ENCODE assay signal across 8 cellular contexts in the genomic region with DNA sequence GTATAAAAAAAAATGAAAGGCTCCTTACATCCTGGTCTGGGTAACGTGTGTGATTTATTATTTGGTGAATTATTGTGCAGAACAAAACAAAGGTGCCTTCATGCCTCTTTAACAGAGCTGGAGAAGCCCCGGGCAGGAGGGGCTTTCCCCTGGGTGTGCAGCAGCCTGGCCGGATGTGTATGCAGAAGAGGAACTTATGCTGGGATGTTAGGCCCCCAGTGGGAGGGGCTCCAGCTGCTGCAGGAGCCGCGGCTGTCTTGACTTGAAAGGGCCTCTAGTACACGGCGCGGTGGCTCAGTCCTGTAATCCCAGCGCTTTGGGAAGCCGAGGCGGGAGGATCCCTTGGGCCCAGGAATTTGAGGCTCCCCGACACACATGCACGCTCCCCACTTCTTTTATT. TPM values are rescaled to one million over a fixed set of nuclear protein-coding genes. Genes with fewer than 3 reads are reported as not detected.
A peak's percentile ranks its signal among the peaks of the same experiment; 100 is the strongest.
DNase-seq lines count a peak whose midpoint lies in the region; ATAC-seq and TF ChIP-seq lines count a peak whose summit lies in the region.

No MANE protein-coding gene starts in this region.

- CTCF ChIA-PET in T-cell (lab: Charles Lee), result interaction anchor here in 1 of 2 donors (0.6 to 1.0 kb wide), 2 partner anchors 27 to 679 kb away, joined by 3 read pairs; no protein-coding TSS in a partner anchor

- DNase-seq in heart right ventricle, result peak in 1 of 2 donors; percentile 27
- DNase-seq in cardiac septum (ENCODE audit: low spot score), result no peak
- peak; percentile 25 to 82 (median 68) for DNase-seq in T-cell
- DNase-seq in activated naive CD8-positive, alpha-beta T cell treated with anti-CD3 and anti-CD28 coated beads, Interleukin-2, amount 10 ng/mL, durations not matched to agents 7 days and 5 days, result peak; percentile 60
- peak; percentile 17 for DNase-seq in prostate gland (ENCODE audit: low spot score)
- DNase-seq in brain microvascular endothelial cell, result no peak
- DNase-seq in NCI-H748 treated with DMSO at 0.1 percent for 48 hours (lab: John Stamatoyannopoulos, UW), result no peak

- H3K4me1 Mint-ChIP-seq in T-cell, result peaks cover 16 to 31% (median 27%) of the 10 kb centered on the region in 3 donors
- H3K4me1 Mint-ChIP-seq in activated naive CD8-positive, alpha-beta T cell treated with anti-CD3 and anti-CD28 coated beads, Interleukin-2, amount 10 ng/mL, durations not matched to agents 7 days and 5 days, result peaks cover 12% of the 10 kb centered on the region

- H3K4me3 ChIP-seq in heart right ventricle, result no peak overlapping the region
- no peak overlapping the region for H3K4me3 ChIP-seq in prostate gland
- H3K4me3 ChIP-seq in brain microvascular endothelial cell (ENCODE audit: low read depth, low read length), result no peak overlapping the region

- H3K27ac ChIP-seq in heart right ventricle, result no peak overlapping the region
- no peak overlapping the region for H3K27ac ChIP-seq in prostate gland
- no peak overlapping the region for H3K27ac ChIP-seq in brain microvascular endothelial cell

- no peaks in the 10 kb centered on the region for H3K9me3 ChIP-seq in heart right ventricle
- H3K9me3 ChIP-seq in prostate gland, result no peaks in the 10 kb centered on the region

- peak overlapping the region; percentile 47 to 55 (median 54) for H3K4me3 Mint-ChIP-seq in T-cell
- H3K4me3 Mint-ChIP-seq in activated naive CD8-positive, alpha-beta T cell treated with anti-CD3 and anti-CD28 coated beads, Interleukin-2, amount 10 ng/mL, durations not matched to agents 7 days and 5 days, result peak overlapping the region; percentile 44

- H3K4me1 ChIP-seq in heart right ventricle (peaks cover 0 to 10% (median 0%) of the 10 kb centered on the region in 9 donors), prostate gland (replicated peaks) (no peaks in the 10 kb centered on the region)

- TF ChIP-seq POLR2A in prostate gland (IDR thresholded peaks at IDR 0.05), result no peak

- in situ Hi-C loops in brain microvascular endothelial cell (cut with HindIII; ENCODE audit: low pct_ligation_motif_present, low sequenced_read_pairs), result no loop called here

- POLR2A ChIA-PET in T-cell (lab: Charles Lee), result no interaction called here
- POLR2A ChIA-PET in activated naive CD8-positive, alpha-beta T cell treated with anti-CD3 and anti-CD28 coated beads, Interleukin-2, amount 10 ng/mL, durations not matched to agents 7 days and 5 days (lab: Charles Lee), result interaction anchor here (1.1 kb wide), 1 partner anchor 15 kb away, joined by 5 read pairs; a partner anchor contains a TSS

- H3K36me3 ChIP-seq in heart right ventricle (peaks cover 0 to 16% (median 0%) of the 10 kb centered on the region in 9 donors), prostate gland (no peaks in the 10 kb centered on the region), brain microvascular endothelial cell (replicated peaks) (peaks cover 2% of the 10 kb centered on the region)

- WGBS in heart right ventricle, 2 donors, result 28 to 29% methylated on average over 13 of the region's 13 CpGs
- 16% methylated on average over 13 of the region's 13 CpGs for WGBS in prostate gland

- no peaks in the 10 kb centered on the region for H3K9me3 Mint-ChIP-seq in T-cell
- no peaks in the 10 kb centered on the region for H3K9me3 Mint-ChIP-seq in activated naive CD8-positive, alpha-beta T cell treated with anti-CD3 and anti-CD28 coated beads, Interleukin-2, amount 10 ng/mL, durations not matched to agents 7 days and 5 days

- ATAC-seq in heart right ventricle (peak in 6 of 8 donors; percentile 41 to 75 (median 56)), HG03175 (IDR thresholded peaks at IDR 0.05; ENCODE audit: unreplicated experiment) (peak; percentile 96), T-cell (replicated peaks in 1 of 4) (peak; percentile 98 to 100 (median 100))
- ATAC-seq in activated naive CD8-positive, alpha-beta T cell treated with anti-CD3 and anti-CD28 coated beads, Interleukin-2, amount 10 ng/mL, durations not matched to agents 7 days and 5 days (ENCODE audit: low read depth), result peak; percentile 100

- peaks cover 9% of the 10 kb centered on the region for H3K36me3 Mint-ChIP-seq in T-cell
- peaks cover 3% of the 10 kb centered on the region for H3K36me3 Mint-ChIP-seq in activated naive CD8-positive, alpha-beta T cell treated with anti-CD3 and anti-CD28 coated beads, Interleukin-2, amount 10 ng/mL, durations not matched to agents 7 days and 5 days

- no peak for TF ChIP-seq CTCF in heart right ventricle (IDR thresholded peaks at IDR 0.05)
- no peak for TF ChIP-seq CTCF in prostate gland (IDR thresholded peaks at IDR 0.05)
- no peak for TF ChIP-seq CTCF in brain microvascular endothelial cell (IDR thresholded peaks at IDR 0.05; ENCODE audit: low read depth, low read length, missing control alignments)

- H3K27me3 ChIP-seq in heart right ventricle (peaks cover 0 to 5% (median 0%) of the 10 kb centered on the region in 7 donors), prostate gland (replicated peaks; ENCODE audit: insufficient read depth) (no peaks in the 10 kb centered on the region), brain microvascular endothelial cell (replicated peaks) (no peaks in the 10 kb centered on the region)

- peak overlapping the region; percentile 87 to 88 for H3K27ac Mint-ChIP-seq in T-cell
- H3K27ac Mint-ChIP-seq in activated naive CD8-positive, alpha-beta T cell treated with anti-CD3 and anti-CD28 coated beads, Interleukin-2, amount 10 ng/mL, durations not matched to agents 7 days and 5 days, result no peak overlapping the region

- intact Hi-C loops in heart right ventricle (cut with DNase I), result no loop called here
- intact Hi-C loops in cardiac septum (cut with DNase I), result no loop called here
- intact Hi-C loops in prostate gland (cut with DNase I), result no loop called here

- peaks cover 0 to 9% of the 10 kb centered on the region in 2 donors for H3K27me3 Mint-ChIP-seq in T-cell
- H3K27me3 Mint-ChIP-seq in activated naive CD8-positive, alpha-beta T cell treated with anti-CD3 and anti-CD28 coated beads, Interleukin-2, amount 10 ng/mL, durations not matched to agents 7 days and 5 days, result peaks cover 2% of the 10 kb centered on the region

RNA-seq across cellular contexts. Expression of a gene that starts 16.0 kb away (rescaled TPM):
- total RNA-seq in heart right ventricle, result 10 to 100 TPM; 16.9 to 50.1 (median 21.7) TPM
- polyA plus RNA-seq in heart right ventricle, result 100 to 1,000 TPM in 1 of 2 donors, 10 to 100 TPM in 1; 95.2 to 132 TPM
- total RNA-seq in cardiac septum, result 23.3 TPM
- total RNA-seq in T-cell, result 10 to 100 TPM; 12.5 to 29.8 (median 25.5) TPM
- total RNA-seq in activated naive CD8-positive, alpha-beta T cell treated with anti-CD3 and anti-CD28 coated beads, Interleukin-2, amount 10 ng/mL, durations not matched to agents 7 days and 5 days, result 10 to 100 TPM; 19.0 to 19.7 TPM
- total RNA-seq in prostate gland, result 10 to 100 TPM; 33.8 to 55.9 TPM

Comparison
In these comparisons a context has a peak if more than half of its experiments do, and no peak if none do; other contexts are left out.
1. DNase-seq: peak in T-cell (34 of 34), activated naive CD8-positive, alpha-beta T cell treated with anti-CD3 and anti-CD28 coated beads, Interleukin-2, amount 10 ng/mL, durations not matched to agents 7 days and 5 days (single experiment) and prostate gland (single experiment); none in cardiac septum (single experiment), brain microvascular endothelial cell (single experiment) and NCI-H748 treated with DMSO at 0.1 percent for 48 hours (single experiment).
2. Peak in every context shown above with its lines, with median percentiles within 50 percentile points of each other: ATAC-seq.